10 cellular contexts compared by ENCODE assay signal in the genomic region with DNA sequence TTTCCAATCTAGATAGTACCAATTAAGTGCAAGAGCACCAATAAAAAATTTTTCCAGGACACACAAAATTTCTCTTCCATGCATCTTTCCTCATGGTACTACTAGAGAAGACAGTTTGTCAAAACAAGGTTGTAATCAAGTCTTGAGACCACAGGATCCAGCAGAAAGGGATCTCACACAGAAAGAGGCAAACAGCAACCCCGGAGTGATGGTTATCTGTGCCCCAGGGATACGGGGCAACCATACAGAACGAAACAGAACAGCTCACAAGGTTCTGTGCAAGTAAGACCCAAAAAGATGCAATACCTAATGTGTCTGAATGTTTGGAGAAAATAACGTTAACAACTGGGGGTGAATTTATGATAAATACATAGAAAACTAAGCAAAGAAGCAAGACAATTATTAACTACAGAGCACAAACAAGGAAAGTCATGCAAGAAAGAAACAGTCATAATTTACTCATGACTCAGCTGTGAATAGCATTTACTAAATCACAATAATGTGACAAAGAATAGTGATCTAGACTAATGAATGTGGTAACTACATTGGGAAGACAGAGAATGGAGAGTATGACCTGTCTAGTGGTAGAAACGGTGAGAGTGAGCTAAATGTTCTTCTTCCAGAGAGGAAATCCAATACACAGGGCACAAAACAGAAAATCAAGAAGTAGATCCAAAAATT.
DNase-seq lines count a peak whose midpoint lies in the region; ATAC-seq, FAIRE-seq and TF ChIP-seq lines count a peak whose summit lies in the region.
"Had no signal": no experiment of that assay in that cellular context is flagged by ENCODE, and none has a peak within 500 bp of the region (broad histone marks: within the 10 kb centered on the region; RNA-seq: fewer than 3 reads in every experiment).

No MANE protein-coding gene starts in this region.

- no peak for TF ChIP-seq RAD21 in HepG2 (CRISPR knock-in tag; IDR thresholded peaks at IDR 0.05)

- no peak overlapping the region for H3K4me2 ChIP-seq in HepG2 (ENCODE audit: low read depth, low read length)

- H3K4me1 ChIP-seq in HepG2 (ENCODE audit: insufficient read depth, low read length) (peaks cover 7% of the 10 kb centered on the region), prostate gland (replicated peaks) (no peaks in the 10 kb centered on the region)
- no peaks in the 10 kb centered on the region for H3K4me1 ChIP-seq in CD4-positive, alpha-beta memory T cell (ENCODE audit: insufficient read depth, low read length)

- H3K4me3 ChIP-seq in HepG2 (replicated peaks in 1 of 3; ENCODE audit: insufficient read depth in 1 of 3, low read depth in 2 of 3, low read length in 3 of 3) (no peak overlapping the region), prostate gland (no peak overlapping the region)
- H3K4me3 ChIP-seq in CD4-positive, alpha-beta memory T cell (ENCODE audit: low read length in 2 of 2): no peak overlapping the region
- H3K4me3 ChIP-seq: cardiac muscle cell had no signal

- H3K9ac ChIP-seq in HepG2 (ENCODE audit: insufficient read depth, low read depth, low read length): no peak overlapping the region

- H3K27ac ChIP-seq in HepG2 (ENCODE audit: extremely low read length, insufficient read depth, low read length) (no peak overlapping the region), prostate gland (no peak overlapping the region)
- no peak overlapping the region for H3K27ac ChIP-seq in CD4-positive, alpha-beta memory T cell (ENCODE audit: low read depth, low read length)
- H3K27ac ChIP-seq: cardiac muscle cell had no signal

- no peak for TF ChIP-seq POLR2A in HepG2 (IDR thresholded peaks at IDR 0.05; ENCODE audit: insufficient read depth in 1 of 2, low read depth in 2 of 2, low read length in 2 of 2)
- no peak for TF ChIP-seq POLR2A in prostate gland (IDR thresholded peaks at IDR 0.05)

- no peaks in the 10 kb centered on the region for H3K9me3 Mint-ChIP-seq in CD4-positive, alpha-beta memory T cell

- H3K4me1 Mint-ChIP-seq in CD4-positive, alpha-beta memory T cell: no peaks in the 10 kb centered on the region

- ATAC-seq in HG02840 (IDR thresholded peaks at IDR 0.05; ENCODE audit: low FRiP score, unreplicated experiment) (peak; percentile 54), SK-N-SH treated with all-trans-retinoic acid at 6 μM for 48 hours (peak; percentile 57), HepG2 (no peak)

- no TSS peak for BruUV-seq in HepG2 (replicated peaks; lab: Mats Ljungman, UMichigan)

- H3K4me3 Mint-ChIP-seq in CD4-positive, alpha-beta memory T cell: no peak overlapping the region

- DNase-seq in GM18507 (ENCODE audit: extremely low spot score, insufficient read length, low read depth): peak; percentile 11
- no peak for DNase-seq in HepG2 (ENCODE audit: low spot score)
- no peak for DNase-seq in GM13977 (ENCODE audit: low spot score)
- no peak for DNase-seq in CD4-positive, alpha-beta memory T cell
- no peak for DNase-seq in activated CD4-positive, alpha-beta T cell treated with anti-CD3 and anti-CD28 coated beads for 48 hours
- no peak for DNase-seq in prostate gland (ENCODE audit: low spot score)
- DNase-seq: NCI-H2029 treated with DMSO at 0.1 percent for 48 hours had no signal

- no peaks in the 10 kb centered on the region for H3K79me2 ChIP-seq in HepG2 (ENCODE audit: insufficient read depth, low read length)

- POLR2A ChIA-PET in HepG2 (lab: Yijun Ruan, JAX): no interaction called here
- POLR2A ChIA-PET in CD4-positive, alpha-beta memory T cell (lab: Charles Lee; ENCODE audit: partially characterized antibody): no interaction called here

- no peaks in the 10 kb centered on the region for H3K9me3 ChIP-seq in HepG2 (ENCODE audit: low read length)
- no peaks in the 10 kb centered on the region for H3K9me3 ChIP-seq in CD4-positive, alpha-beta memory T cell (ENCODE audit: control insufficient read depth in 1 of 2, low read length in 2 of 2)
- H3K9me3 ChIP-seq in prostate gland: no peaks in the 10 kb centered on the region

- peaks cover 0 to 3% of the 10 kb centered on the region in 2 donors for H3K27me3 Mint-ChIP-seq in CD4-positive, alpha-beta memory T cell

- no peaks in the 10 kb centered on the region for H4K20me1 ChIP-seq in HepG2 (ENCODE audit: insufficient read depth, low read length)

- H3K36me3 ChIP-seq in HepG2 (replicated peaks in 1 of 2; ENCODE audit: control insufficient read depth in 1 of 2, insufficient read depth in 2 of 2, low read length in 2 of 2): no peaks in the 10 kb centered on the region
- H3K36me3 ChIP-seq in CD4-positive, alpha-beta memory T cell (ENCODE audit: insufficient read depth, low read length): no peaks in the 10 kb centered on the region
- no peaks in the 10 kb centered on the region for H3K36me3 ChIP-seq in prostate gland
- H3K36me3 ChIP-seq: cardiac muscle cell had no signal

- no peaks in the 10 kb centered on the region for H3K27me3 ChIP-seq in HepG2 (ENCODE audit: control insufficient read depth in 1 of 2, insufficient read depth in 2 of 2, low read length in 2 of 2)
- peaks cover 5% of the 10 kb centered on the region for H3K27me3 ChIP-seq in CD4-positive, alpha-beta memory T cell (ENCODE audit: insufficient read depth, low read length)
- no peaks in the 10 kb centered on the region for H3K27me3 ChIP-seq in prostate gland (replicated peaks; ENCODE audit: insufficient read depth)
- H3K27me3 ChIP-seq: cardiac muscle cell had no signal

- TF ChIP-seq EP300 in HepG2 (IDR thresholded peaks at IDR 0.05; ENCODE audit: low read depth in 2 of 2, low read length in 2 of 2) (no peak), HepG2 (CRISPR knock-in tag; IDR thresholded peaks at IDR 0.05; ENCODE audit: borderline replicate concordance) (no peak)

- FAIRE-seq in GM18507 (lab: Jason Lieb, UNC) (peak; percentile 72), HepG2 (lab: Jason Lieb, UNC) (no peak)

- H2AFZ ChIP-seq in HepG2 (ENCODE audit: low read length): no peak overlapping the region

- H3K36me3 Mint-ChIP-seq in CD4-positive, alpha-beta memory T cell: no peaks in the 10 kb centered on the region

- H3K27ac Mint-ChIP-seq in CD4-positive, alpha-beta memory T cell: no peak overlapping the region

- TF ChIP-seq CTCF in HepG2 (CRISPR knock-in tag; IDR thresholded peaks at IDR 0.05) (no peak), GM13977 (IDR thresholded peaks at IDR 0.05; ENCODE audit: extremely low read depth, insufficient read depth, missing control alignments) (no peak), prostate gland (IDR thresholded peaks at IDR 0.05) (no peak)

- 25% methylated on average over 5 of the region's 5 CpGs for WGBS in HepG2 (ENCODE audit: low lambda C conversion rate)
- 82% methylated on average over 5 of the region's 5 CpGs for WGBS in prostate gland

- in situ Hi-C loops in HepG2 (cut with HindIII; ENCODE audit: extremely low pct_ligation_motif_present, low pct_unique_long_range_greater_than_20kb) (no loop called here), GM13977 (cut with MboI; ENCODE audit: low pct_unique_long_range_greater_than_20kb, low sequenced_read_pairs, unreplicated experiment) (no loop called here)

- intact Hi-C loops in HepG2 (cut with micrococcal nuclease; ENCODE audit: unreplicated experiment): no loop called here
- intact Hi-C loops in CD4-positive, alpha-beta memory T cell (cut with micrococcal nuclease): no loop called here
- intact Hi-C loops in prostate gland (cut with DNase I): no loop called here

- CTCF ChIA-PET in HepG2 (lab: Yijun Ruan, JAX; ENCODE audit: low intra/inter-chr PET ratio, low total read pairs): no interaction called here
- CTCF ChIA-PET in CD4-positive, alpha-beta memory T cell (lab: Charles Lee; ENCODE audit: partially characterized antibody): no interaction called here

TF ChIP-seq in SK-N-SH treated with all-trans-retinoic acid at 6 μM for 48 hours, 23 proteins besides CTCF, POLR2A, EP300 and RAD21:
- no peak for TF ChIP-seq ZNF70 (CRISPR knock-in tag; IDR thresholded peaks at IDR 0.05)
- peak; percentile 78; the same call in 1 of the 2 replicates for TF ChIP-seq ZC3H10 (CRISPR knock-in tag; IDR thresholded peaks at IDR 0.05)
- peak; percentile 31; the same call in 1 of the 2 replicates for TF ChIP-seq ISL1 (CRISPR knock-in tag; IDR thresholded peaks at IDR 0.05)

TF ChIP-seq in HepG2, 621 proteins besides CTCF, POLR2A, EP300 and RAD21:
- TF ChIP-seq ZNF446 (CRISPR knock-in tag; IDR thresholded peaks at IDR 0.05) (no peak), HNRNPUL1 (IDR thresholded peaks at IDR 0.05; ENCODE audit: low read depth, low read length) (no peak), HDAC2 (CRISPR knock-in tag; IDR thresholded peaks at IDR 0.05) (no peak), FOSL1 (CRISPR knock-in tag; IDR thresholded peaks at IDR 0.05; ENCODE audit: borderline replicate concordance) (0 out of 2 replicates have a peak, but pooled peaks have one; percentile 13)
TF ChIP-seq in HepG2: peak in this region for 1.
